Comparison of ENCODE assay signal across 9 cellular contexts in genomic region chr5:10145922-10146321, GRCh38.
DNase-seq lines count a peak whose midpoint lies in the region; ATAC-seq and TF ChIP-seq lines count a peak whose summit lies in the region.
"Had no signal": no experiment of that assay in that cellular context is flagged by ENCODE, and none has a peak within 500 bp of the region (broad histone marks: within the 10 kb centered on the region; RNA-seq: fewer than 3 reads in every experiment).

No MANE protein-coding gene starts in this region.

- H3K27me3 ChIP-seq in gastrocnemius medialis = no peaks in the 10 kb centered on the region
- H3K27me3 ChIP-seq in tibial nerve = no peaks in the 10 kb centered on the region

- no peaks in the 10 kb centered on the region for H3K9me3 ChIP-seq in gastrocnemius medialis
- no peaks in the 10 kb centered on the region for H3K9me3 ChIP-seq in tibial nerve

- TF ChIP-seq CTCF in AG10803 (conservative IDR thresholded peaks at IDR 0.05; ENCODE audit: low read length) = peak; percentile 63
- no peak for TF ChIP-seq CTCF in gastrocnemius medialis (IDR thresholded peaks at IDR 0.05 in 4 of 5, conservative IDR thresholded peaks at IDR 0.05 in 1 of 5)
- no peak for TF ChIP-seq CTCF in tibial nerve (IDR thresholded peaks at IDR 0.05)

- WGBS in tibial nerve, 2 donors = 59 to 69% methylated on average over 5 of the region's 5 CpGs

- no peak for TF ChIP-seq EP300 in tibial nerve (IDR thresholded peaks at IDR 0.05)

- POLR2A ChIA-PET in HEK293T (lab: Yijun Ruan, JAX) = no interaction called here

- H3K4me3 ChIP-seq in AG10803 (ENCODE audit: low read length) = no peak overlapping the region
- H3K4me3 ChIP-seq in gastrocnemius medialis = no peak overlapping the region
- H3K4me3 ChIP-seq in tibial nerve = no peak overlapping the region

- TF ChIP-seq POLR2A in gastrocnemius medialis (IDR thresholded peaks at IDR 0.05) (no peak), tibial nerve (IDR thresholded peaks at IDR 0.05) (no peak)

- in situ Hi-C loops in gastrocnemius medialis (cut with MboI; ENCODE audit: low sequenced_read_pairs in 4 of 4) = no loop called here

- CTCF ChIA-PET in HEK293T (lab: Yijun Ruan, JAX) = no interaction called here

- H3K27ac ChIP-seq in gastrocnemius medialis (no peak overlapping the region), tibial nerve (no peak overlapping the region)

- no peaks in the 10 kb centered on the region for H3K4me1 ChIP-seq in gastrocnemius medialis
- H3K4me1 ChIP-seq in tibial nerve = no peaks in the 10 kb centered on the region

- intact Hi-C loops in gastrocnemius medialis (cut with DNase I; ENCODE audit: low total_unique reads) = no loop called here

- H3K36me3 ChIP-seq in gastrocnemius medialis = no peaks in the 10 kb centered on the region
- no peaks in the 10 kb centered on the region for H3K36me3 ChIP-seq in tibial nerve

- DNase-seq in AG10803 (ENCODE audit: low read depth) (peak; percentile 67), HEK293T (ENCODE audit: extremely low spot score) (peak; percentile 20), RKO (ENCODE audit: low spot score) (peak; percentile 75), iris pigment epithelial cell (ENCODE audit: low read depth) (peak; percentile 59), gastrocnemius medialis (no peak), tibial nerve (ENCODE audit: low spot score in 2 of 2) (no peak)
- DNase-seq: left ventricle myocardium superior had no signal

- no peak for ATAC-seq in gastrocnemius medialis
- no peak for ATAC-seq in HG03521 (IDR thresholded peaks at IDR 0.05; ENCODE audit: unreplicated experiment)
- no peak for ATAC-seq in GM21619 (IDR thresholded peaks at IDR 0.05; ENCODE audit: unreplicated experiment)
- ATAC-seq: left ventricle myocardium superior had no signal

TF ChIP-seq in HEK293T, 16 proteins besides CTCF, POLR2A, EP300 and RAD21:
- TF ChIP-seq LEF1 (IDR thresholded peaks at IDR 0.05; ENCODE audit: borderline replicate concordance) = no peak
- TF ChIP-seq FOXK2 (IDR thresholded peaks at IDR 0.05) = no peak
- no peak for TF ChIP-seq NFRKB (IDR thresholded peaks at IDR 0.05)
- TF ChIP-seq PKNOX1 (IDR thresholded peaks at IDR 0.05) = no peak
- no peak for TF ChIP-seq SUZ12 (IDR thresholded peaks at IDR 0.05)
- TF ChIP-seq BHLHE40 (IDR thresholded peaks at IDR 0.05; ENCODE audit: borderline replicate concordance) = no peak
- no peak for TF ChIP-seq FOXA1 (IDR thresholded peaks at IDR 0.05)
- no peak for TF ChIP-seq ZNF384 (IDR thresholded peaks at IDR 0.05)
- no peak for TF ChIP-seq TARDBP (IDR thresholded peaks at IDR 0.05)
- no peak for TF ChIP-seq L3MBTL2 (conservative IDR thresholded peaks at IDR 0.05)
- TF ChIP-seq HDGF (IDR thresholded peaks at IDR 0.05; ENCODE audit: borderline replicate concordance) = no peak
- TF ChIP-seq FOXM1 (IDR thresholded peaks at IDR 0.05; ENCODE audit: borderline replicate concordance) = no peak
- no peak for TF ChIP-seq ELF4 (IDR thresholded peaks at IDR 0.05)
- no peak for TF ChIP-seq SP1 (IDR thresholded peaks at IDR 0.05)
- TF ChIP-seq CTBP1 (IDR thresholded peaks at IDR 0.05; ENCODE audit: borderline replicate concordance) = no peak
- no peak for TF ChIP-seq ARNT (IDR thresholded peaks at IDR 0.05)

Comparison
In these comparisons a context has a peak if more than half of its experiments do, and no peak if none do; other contexts are left out.
1. DNase-seq: peak in AG10803 (single experiment), HEK293T (single experiment), RKO (single experiment) and iris pigment epithelial cell (single experiment); none in gastrocnemius medialis (0 of 2) and tibial nerve (0 of 2).